32 cellular contexts compared by ENCODE assay signal in the genomic region with DNA sequence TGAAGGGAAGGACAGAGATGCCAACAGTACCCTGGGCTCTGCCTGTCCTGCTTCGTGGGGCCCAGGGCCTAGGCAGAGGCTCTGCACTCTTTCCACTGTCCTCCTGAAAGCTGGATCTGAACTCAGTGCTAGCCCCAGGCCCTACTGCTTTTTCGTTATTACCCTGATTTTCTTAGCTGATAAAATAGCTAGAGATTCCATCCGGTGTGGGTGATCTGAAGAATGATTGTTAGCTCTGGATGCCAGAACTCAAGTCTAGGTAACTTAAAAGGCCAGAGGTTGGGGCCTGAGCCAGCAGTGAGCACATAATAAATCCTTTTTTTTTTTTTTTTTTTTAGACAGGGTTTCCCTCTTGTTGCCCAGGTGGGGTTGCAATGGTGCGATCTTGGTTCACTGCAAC. TPM values are rescaled to one million over a fixed set of nuclear protein-coding genes. Genes with fewer than 3 reads are reported as not detected.
DNase-seq lines count a peak whose midpoint lies in the region; ATAC-seq, FAIRE-seq and TF ChIP-seq lines count a peak whose summit lies in the region.
"Had no signal": no experiment of that assay in that cellular context is flagged by ENCODE, and none has a peak within 500 bp of the region (broad histone marks: within the 10 kb centered on the region; RNA-seq: fewer than 3 reads in every experiment).

No MANE protein-coding gene starts in this region.

- H3K4me1 ChIP-seq in OCI-LY3 (ENCODE audit: low read length) (peaks cover 50% of the 10 kb centered on the region), kidney (ENCODE audit: control insufficient read depth in 1 of 2, insufficient read depth in 1 of 2, low read depth in 1 of 2, low read length in 2 of 2) (peaks cover 23 to 29% of the 10 kb centered on the region in 2 donors), parathyroid adenoma (peaks cover 7% of the 10 kb centered on the region)
- H3K4me1 ChIP-seq: SJCRH30 had no signal

- H3K79me2 ChIP-seq in OCI-LY3 (ENCODE audit: low read length), result peaks cover 38% of the 10 kb centered on the region
- no peaks in the 10 kb centered on the region for H3K79me2 ChIP-seq in parathyroid adenoma

- no peaks in the 10 kb centered on the region for H3K9me3 ChIP-seq in OCI-LY3 (ENCODE audit: insufficient read depth, low read length)
- H3K9me3 ChIP-seq in kidney (ENCODE audit: control insufficient read depth in 1 of 2, low read length in 2 of 2), result no peaks in the 10 kb centered on the region
- no peaks in the 10 kb centered on the region for H3K9me3 ChIP-seq in parathyroid adenoma (ENCODE audit: control insufficient read depth, low read length)
- H3K9me3 ChIP-seq: esophagus squamous epithelium, ovary, SJCRH30 had no signal

- H3K4me2 ChIP-seq in OCI-LY3 (ENCODE audit: low read length) (peak overlapping the region; percentile 99), parathyroid adenoma (ENCODE audit: low read length) (no peak overlapping the region)

- FAIRE-seq in GM12891 (lab: Jason Lieb, UNC), result peak; percentile 48
- FAIRE-seq in kidney (lab: Jason Lieb, UNC), result no peak
- FAIRE-seq: endometrium had no signal

- H2AFZ ChIP-seq in OCI-LY3 (ENCODE audit: low read depth, low read length), result no peak overlapping the region
- peak overlapping the region; percentile 7 for H2AFZ ChIP-seq in parathyroid adenoma

- TF ChIP-seq POLR2A in GM12891 (IDR thresholded peaks at IDR 0.05; ENCODE audit: low read depth, low read length), result no peak

- no peak for ATAC-seq in HG03280 (IDR thresholded peaks at IDR 0.05; ENCODE audit: unreplicated experiment)
- ATAC-seq: left cardiac atrium had no signal

- H4K20me1 ChIP-seq in OCI-LY3 (ENCODE audit: insufficient read depth, low read length), result no peaks in the 10 kb centered on the region

- H3K9ac ChIP-seq in OCI-LY3 (ENCODE audit: low read length) (peak overlapping the region; percentile 95; the same call in 1 of the 2 replicates), kidney (ENCODE audit: low read length in 2 of 2) (no peak overlapping the region), parathyroid adenoma (no peak overlapping the region)

- H3K36me3 ChIP-seq in OCI-LY3 (replicated peaks; ENCODE audit: low read depth, low read length) (peaks cover 13% of the 10 kb centered on the region), kidney (ENCODE audit: control insufficient read depth in 1 of 2, insufficient read depth in 2 of 2, low read length in 2 of 2) (peaks cover 0 to 3% of the 10 kb centered on the region in 2 donors), parathyroid adenoma (ENCODE audit: control insufficient read depth, insufficient read depth, low read length) (no peaks in the 10 kb centered on the region)
- H3K36me3 ChIP-seq: ovary had no signal

- H3K4me3 ChIP-seq in OCI-LY3 (ENCODE audit: low read length) (peak overlapping the region; percentile 99; the same call in 1 of the 2 replicates), kidney (ENCODE audit: low read length in 2 of 2) (no peak overlapping the region), parathyroid adenoma (ENCODE audit: low read depth, low read length) (no peak overlapping the region)
- H3K4me3 ChIP-seq: esophagus squamous epithelium, ovary, SJCRH30 had no signal

- TF ChIP-seq CTCF in OCI-LY3 (IDR thresholded peaks at IDR 0.05; ENCODE audit: low read depth, low read length) (no peak), kidney (IDR thresholded peaks at IDR 0.05; ENCODE audit: borderline replicate concordance, extremely low read depth, insufficient read depth) (no peak), parathyroid adenoma (IDR thresholded peaks at IDR 0.05) (no peak)

- intact Hi-C loops in kidney (cut with DNase I), result no loop called here

- H3K27ac ChIP-seq in OCI-LY3 (ENCODE audit: low read length), result peak overlapping the region; percentile 82; the same call in 1 of the 2 replicates
- H3K27ac ChIP-seq in kidney (ENCODE audit: low read depth in 2 of 2, low read length in 2 of 2), result no peak overlapping the region
- no peak overlapping the region for H3K27ac ChIP-seq in parathyroid adenoma
- H3K27ac ChIP-seq: C4-2B, esophagus squamous epithelium, ovary, SJCRH30 had no signal

- H3K27me3 ChIP-seq in OCI-LY3 (ENCODE audit: low read depth, low read length) (no peaks in the 10 kb centered on the region), parathyroid adenoma (ENCODE audit: control insufficient read depth, insufficient read depth, low read length) (no peaks in the 10 kb centered on the region)
- H3K27me3 ChIP-seq: esophagus squamous epithelium, ovary, SJCRH30 had no signal

- DNase-seq in GM12891 (ENCODE audit: insufficient read length, low spot score) (no peak), kidney (peak; percentile 37), DMS153 treated with DMSO at 0.1 percent for 48 hours (lab: John Stamatoyannopoulos, UW; ENCODE audit: unreplicated experiment) (no peak), SKM-1 treated with dmso at 0.1 percent for 144 hours (lab: John Stamatoyannopoulos, UW; ENCODE audit: unreplicated experiment) (no peak)
- DNase-seq: activated CD4-positive, alpha-beta memory T cell treated with anti-CD3 and anti-CD28 coated beads for 36 hours; activated CD8-positive, alpha-beta memory T cell treated with anti-CD3 and anti-CD28 coated beads, Interleukin-2, amount 50 U/mL, for 48 hours; activated effector memory CD4-positive, alpha-beta T cell treated with Interleukin-2 at 50 U/mL for 16 hours; cerebellar nuclear complex; EL; esophagus squamous epithelium; foreskin melanocyte; H9; KBM-7; left cardiac atrium; mesenchymal stem cell; NCI-H1436 treated with DMSO at 0.1 percent for 48 hours; NCI-H2107; NCI-H774; ovary; SJCRH30; stimulated activated CD4-positive, alpha-beta T cell treated with anti-CD3 and anti-CD28 coated beads, Interleukin-2, amount 100 ng/mL, for 48 hours; substantia nigra; T-helper 1 cell had no signal

TF ChIP-seq in GM12891, 5 proteins besides CTCF, POLR2A, EP300 and RAD21:
- TF ChIP-seq POU2F2 (IDR thresholded peaks at IDR 0.05; ENCODE audit: low read depth, low read length), result no peak
- no peak for TF ChIP-seq SPI1 (IDR thresholded peaks at IDR 0.05; ENCODE audit: low read depth, low read length)
- no peak for TF ChIP-seq TAF1 (IDR thresholded peaks at IDR 0.05; ENCODE audit: low read depth, low read length)
- no peak for TF ChIP-seq PAX5 (IDR thresholded peaks at IDR 0.05; ENCODE audit: insufficient read depth, low read length, severe bottlenecking)
- no peak for TF ChIP-seq POLR2AphosphoS5 (IDR thresholded peaks at IDR 0.05; ENCODE audit: low read depth, low read length)

RNA-seq across cellular contexts. Expression of a gene that starts 1.8 kb away (rescaled TPM):
- polyA plus RNA-seq in GM12891 (2012; ENCODE audit: low read depth, missing spikeins), result 41.7 TPM
- total RNA-seq in kidney, result 51.6 TPM
- 11.9 TPM for polyA plus RNA-seq in kidney (ENCODE audit: insufficient read depth, low read depth, low replicate concordance)

RNA-seq across cellular contexts. Expression of a gene that starts 3.4 kb away (rescaled TPM):
- polyA plus RNA-seq in GM12891 (2012; ENCODE audit: low read depth, missing spikeins), result not detected
- 16.8 TPM for total RNA-seq in kidney
- polyA plus RNA-seq in kidney (ENCODE audit: insufficient read depth, low read depth, low replicate concordance), result 51.4 TPM
- total RNA-seq: activated CD4-positive, alpha-beta memory T cell treated with anti-CD3 and anti-CD28 coated beads for 36 hours; dermis microvascular lymphatic vessel endothelial cell; HT1080; left cardiac atrium; myocyte; RPMI7951; SJCRH30 had no signal

RNA-seq across cellular contexts. Expression of a gene that starts 27.3 kb away (rescaled TPM):
- polyA plus RNA-seq in GM12891 (2012; ENCODE audit: low read depth, missing spikeins), result not detected
- 25.6 TPM for total RNA-seq in kidney
- polyA plus RNA-seq in kidney (ENCODE audit: insufficient read depth, low read depth, low replicate concordance), result 58.1 TPM
- total RNA-seq: activated CD4-positive, alpha-beta memory T cell treated with anti-CD3 and anti-CD28 coated beads for 36 hours; dermis microvascular lymphatic vessel endothelial cell; HT1080; RPMI7951; SJCRH30 had no signal

RNA-seq across cellular contexts. Expression of a gene that starts 58.3 kb away (rescaled TPM):
- polyA plus RNA-seq in GM12891 (2012; ENCODE audit: low read depth, missing spikeins), result 0.47 TPM
- 60.5 TPM for total RNA-seq in kidney
- polyA plus RNA-seq in kidney (ENCODE audit: insufficient read depth, low read depth, low replicate concordance), result 75.1 TPM
- total RNA-seq: RPMI7951 had no signal
